Comparison of ENCODE assay signal across 1 cellular context in genomic region chr13:30856004-30856790, GRCh38.
TF ChIP-seq lines count a peak whose summit lies in the region.

No MANE protein-coding gene starts in this region.

TF ChIP-seq in HepG2, 621 proteins besides CTCF, POLR2A, EP300 and RAD21:
- no peak for TF ChIP-seq NCOR1 (IDR thresholded peaks at IDR 0.05; ENCODE audit: borderline replicate concordance, low read length)
- TF ChIP-seq RARA (CRISPR knock-in tag; IDR thresholded peaks at IDR 0.05), result peak; percentile 7; the same call in 1 of the 2 replicates
- TF ChIP-seq ZNF20 (CRISPR knock-in tag; IDR thresholded peaks at IDR 0.05), result no peak
- no peak for TF ChIP-seq ZZZ3 (CRISPR knock-in tag; IDR thresholded peaks at IDR 0.05; ENCODE audit: borderline replicate concordance)
- no peak for TF ChIP-seq ZFP90 (CRISPR knock-in tag; IDR thresholded peaks at IDR 0.05; ENCODE audit: borderline replicate concordance)
- no peak for TF ChIP-seq HNF4G (IDR thresholded peaks at IDR 0.05; ENCODE audit: borderline replicate concordance, low read depth, low read length)
- no peak for TF ChIP-seq HNF4G (CRISPR knock-in tag; IDR thresholded peaks at IDR 0.05; ENCODE audit: borderline replicate concordance, low read depth)
